Comparison of ENCODE assay signal across 8 cellular contexts in the genomic region with DNA sequence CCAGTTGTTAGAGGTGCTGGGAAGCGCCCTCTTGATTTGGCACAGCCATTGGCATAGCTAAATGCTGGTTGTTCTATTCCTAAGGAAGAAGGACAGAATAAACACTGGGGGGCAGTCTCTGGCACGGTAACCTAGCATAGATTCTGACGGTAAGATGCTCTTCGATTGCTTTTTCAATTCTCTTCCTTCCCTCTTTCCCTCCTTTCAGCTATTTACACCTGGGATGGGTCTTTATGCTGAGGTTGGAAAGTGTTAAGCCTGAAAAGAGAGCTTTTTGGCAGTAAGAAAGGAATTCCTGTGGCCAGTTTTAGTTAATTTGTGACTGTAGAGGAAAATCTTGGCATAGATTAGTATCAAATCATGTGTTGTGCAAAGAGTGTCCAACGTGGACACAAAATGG.
A peak's percentile ranks its signal among the peaks of the same experiment; 100 is the strongest.
DNase-seq lines count a peak whose midpoint lies in the region; ATAC-seq, FAIRE-seq and TF ChIP-seq lines count a peak whose summit lies in the region.

No MANE protein-coding gene starts in this region.

- intact Hi-C loops in adrenal gland (cut with DNase I), result no loop called here

- peaks cover 2% of the 10 kb centered on the region for H3K79me1 ChIP-seq in mesenchymal stem cell (replicated peaks; ENCODE audit: low read length, poor library complexity, severe bottlenecking)

- H3K4me1 Mint-ChIP-seq in astrocyte (ENCODE audit: low read depth, unreplicated experiment), result peaks cover 33% of the 10 kb centered on the region

- no peak overlapping the region for H2BK15ac ChIP-seq in mesenchymal stem cell (ENCODE audit: low read depth, poor library complexity, severe bottlenecking)

- H3K4me3 Mint-ChIP-seq in astrocyte (ENCODE audit: unreplicated experiment), result no peak overlapping the region

- H3K27me3 ChIP-seq in astrocyte (ENCODE audit: insufficient read depth, low read length) (no peaks in the 10 kb centered on the region), mesenchymal stem cell (ENCODE audit: control insufficient read depth in 1 of 2, insufficient read depth in 1 of 2, low read length in 2 of 2) (no peaks in the 10 kb centered on the region), adrenal gland (no peaks in the 10 kb centered on the region)

- FAIRE-seq in astrocyte (lab: Jason Lieb, UNC), result no peak

- TF ChIP-seq CTCF in astrocyte (IDR thresholded peaks at IDR 0.05; ENCODE audit: insufficient read depth, low read depth, low read length) (peak; percentile 25), adrenal gland (IDR thresholded peaks at IDR 0.05) (peak in 1 of 6 experiments; percentile 16)

- no peak overlapping the region for H3K14ac ChIP-seq in mesenchymal stem cell (ENCODE audit: low read length in 2 of 2)

- no peak overlapping the region for H3K23ac ChIP-seq in mesenchymal stem cell (ENCODE audit: low read length in 2 of 2)

- H2BK12ac ChIP-seq in mesenchymal stem cell (ENCODE audit: low read length in 2 of 2), result no peak overlapping the region

- no peaks in the 10 kb centered on the region for H3K79me2 ChIP-seq in astrocyte (ENCODE audit: insufficient read depth, low read length)

- 100% methylated on average over 1 of the region's 5 CpGs for WGBS in mesenchymal stem cell
- 38 to 55% (median 47%) methylated on average over 5 of the region's 5 CpGs for WGBS in adrenal gland, 4 donors

- H3K9me3 Mint-ChIP-seq in astrocyte (ENCODE audit: unreplicated experiment), result peaks cover 2% of the 10 kb centered on the region

- peak overlapping the region; percentile 23 for H2AK5ac ChIP-seq in mesenchymal stem cell (ENCODE audit: low read length, severe bottlenecking)

- no peak overlapping the region for H2BK120ac ChIP-seq in mesenchymal stem cell (ENCODE audit: low read depth, low read length)

- no peak overlapping the region for H4K91ac ChIP-seq in mesenchymal stem cell (ENCODE audit: low read length)

- no peak overlapping the region for H4K8ac ChIP-seq in mesenchymal stem cell (ENCODE audit: low read length)

- H2AFZ ChIP-seq in astrocyte (ENCODE audit: low read depth, low read length) (no peak overlapping the region), mesenchymal stem cell (ENCODE audit: low read depth, low read length) (no peak overlapping the region)

- H3K9ac ChIP-seq in astrocyte (ENCODE audit: low read length) (no peak overlapping the region), mesenchymal stem cell (ENCODE audit: low read length) (no peak overlapping the region)

- H3K4me3 ChIP-seq in astrocyte (ENCODE audit: insufficient read depth, low read depth, low read length) (no peak overlapping the region), mesenchymal stem cell (ENCODE audit: insufficient read depth in 1 of 2, low read depth in 1 of 2, low read length in 2 of 2) (no peak overlapping the region), adrenal gland (no peak overlapping the region)

- H3K9me3 ChIP-seq in astrocyte (ENCODE audit: insufficient read depth, low read depth, low read length) (no peaks in the 10 kb centered on the region), mesenchymal stem cell (ENCODE audit: control insufficient read depth, low read length) (no peaks in the 10 kb centered on the region), adrenal gland (replicated peaks in 1 of 3) (no peaks in the 10 kb centered on the region)

- no peaks in the 10 kb centered on the region for H4K20me1 ChIP-seq in astrocyte (ENCODE audit: insufficient read depth, low read length)

- peak overlapping the region; percentile 74 for H3K27ac ChIP-seq in astrocyte (ENCODE audit: low read depth, low read length)
- peak overlapping the region; percentile 47 for H3K27ac ChIP-seq in mesenchymal stem cell (ENCODE audit: low read length, poor library complexity, severe bottlenecking)
- H3K27ac ChIP-seq in adrenal gland, result no peak overlapping the region

- peak; percentile 47 for ATAC-seq in HG03159 (IDR thresholded peaks at IDR 0.05; ENCODE audit: unreplicated experiment)
- ATAC-seq in HG02571 (IDR thresholded peaks at IDR 0.05; ENCODE audit: unreplicated experiment), result no peak

- H3K18ac ChIP-seq in mesenchymal stem cell (ENCODE audit: low read depth in 1 of 2, low read length in 2 of 2), result no peak overlapping the region

- H3K27me3 Mint-ChIP-seq in astrocyte (ENCODE audit: low read depth, unreplicated experiment), result no peaks in the 10 kb centered on the region

- H3K4me1 ChIP-seq in astrocyte (ENCODE audit: insufficient read depth, low read length) (peaks cover 28% of the 10 kb centered on the region), mesenchymal stem cell (ENCODE audit: control insufficient read depth, insufficient read depth, low read depth, low read length) (peaks cover 3% of the 10 kb centered on the region), adrenal gland (replicated peaks in 1 of 2) (no peaks in the 10 kb centered on the region)

- H3K36me3 ChIP-seq in astrocyte (ENCODE audit: insufficient read depth, low read length), result no peaks in the 10 kb centered on the region
- no peaks in the 10 kb centered on the region for H3K36me3 ChIP-seq in mesenchymal stem cell (ENCODE audit: control insufficient read depth in 1 of 2, insufficient read depth in 2 of 2, low read depth in 1 of 2, low read length in 2 of 2)
- no peaks in the 10 kb centered on the region for H3K36me3 ChIP-seq in adrenal gland (replicated peaks in 1 of 2)

- H3K4ac ChIP-seq in mesenchymal stem cell (ENCODE audit: low read depth in 1 of 2, low read length in 2 of 2), result no peak overlapping the region

- no peaks in the 10 kb centered on the region for H3K36me3 Mint-ChIP-seq in astrocyte (ENCODE audit: low read depth, unreplicated experiment)

- DNase-seq in EL (peak; percentile 58), astrocyte (ENCODE audit: low read depth) (peak; percentile 15), mesenchymal stem cell (peak; percentile 12), NCI-H446 (lab: John Stamatoyannopoulos, UW) (no peak), adrenal gland (no peak), foreskin melanocyte (no peak)

- H2BK5ac ChIP-seq in mesenchymal stem cell (ENCODE audit: low read depth, low read length, poor library complexity, severe bottlenecking), result no peak overlapping the region

- H3K27ac Mint-ChIP-seq in astrocyte (ENCODE audit: unreplicated experiment), result peak overlapping the region; percentile 35

- H3K4me2 ChIP-seq in astrocyte (ENCODE audit: low read length) (no peak overlapping the region), mesenchymal stem cell (ENCODE audit: low read length, poor library complexity, severe bottlenecking) (no peak overlapping the region)

- no peak for TF ChIP-seq POLR2A in adrenal gland (IDR thresholded peaks at IDR 0.05)

Comparison
In these comparisons a context has a peak if more than half of its experiments do, and no peak if none do; other contexts are left out.
1. DNase-seq: peak in EL (single experiment), astrocyte (single experiment) and mesenchymal stem cell (single experiment); none in NCI-H446 (0 of 2), adrenal gland (0 of 7) and foreskin melanocyte (single experiment).
2. H3K27ac ChIP-seq: peak in astrocyte (single experiment) and mesenchymal stem cell (single experiment); none in adrenal gland (0 of 5).